ENCODE assay signal across 21 cellular contexts in the genomic region with DNA sequence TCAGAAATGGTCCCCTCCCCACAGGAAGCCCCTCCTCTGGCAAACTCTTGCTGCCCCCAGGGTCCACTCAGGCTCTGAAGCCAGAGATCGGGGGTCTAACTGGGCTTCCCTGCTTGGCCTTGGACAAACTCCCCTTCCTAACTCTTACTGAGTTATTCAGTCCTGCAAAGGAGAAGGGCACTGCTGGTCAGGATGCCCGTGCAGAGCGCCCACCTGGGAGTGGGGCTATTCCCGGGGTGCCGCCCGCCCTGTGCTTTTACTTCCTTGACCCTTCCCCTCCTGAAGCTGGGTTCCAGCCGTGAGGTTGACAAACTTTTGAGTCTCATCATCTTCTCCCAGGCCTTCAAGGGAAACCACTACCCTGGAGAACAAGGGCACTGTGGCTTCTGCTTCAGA.
"Had no signal": no experiment of that assay in that cellular context is flagged by ENCODE, and none has a peak within 500 bp of the region (broad histone marks: within the 10 kb centered on the region; RNA-seq: fewer than 3 reads in every experiment).

No MANE protein-coding gene starts in this region.

- H3K4me3 Mint-ChIP-seq: activated CD4-positive, alpha-beta memory T cell treated with anti-CD3 and anti-CD28 coated beads for 36 hours; activated CD4-positive, alpha-beta T cell treated with anti-CD3 and anti-CD28 coated beads, Interleukin-2, amount 10 ng/mL, durations not matched to agents 7 days and 5 days; activated naive CD8-positive, alpha-beta T cell treated with anti-CD3 and anti-CD28 coated beads, Interleukin-2, amount 10 ng/mL, durations not matched to agents 7 days and 5 days had no signal

- H3K27me3 ChIP-seq: breast epithelium had no signal

- H3K4me1 ChIP-seq: breast epithelium had no signal

- H3K9me3 ChIP-seq: breast epithelium had no signal

- H3K9me3 Mint-ChIP-seq: activated CD4-positive, alpha-beta memory T cell treated with anti-CD3 and anti-CD28 coated beads for 36 hours; activated CD4-positive, alpha-beta T cell treated with anti-CD3 and anti-CD28 coated beads, Interleukin-2, amount 10 ng/mL, durations not matched to agents 7 days and 5 days; activated naive CD8-positive, alpha-beta T cell treated with anti-CD3 and anti-CD28 coated beads, Interleukin-2, amount 10 ng/mL, durations not matched to agents 7 days and 5 days; activated T-helper 2 cell treated with anti-CD3 and anti-CD28 coated beads, Interferon-gamma antibody, Interleukin-2, Interleukin-4, amounts not matched to agents 10 μg/mL and 5 μg/mL and 100 μg/mL, durations not matched to agents 14 hours and 24 hours and 36 hours; IgD-negative memory B cell had no signal

- H3K27ac Mint-ChIP-seq: activated CD4-positive, alpha-beta memory T cell treated with anti-CD3 and anti-CD28 coated beads for 36 hours; activated CD4-positive, alpha-beta T cell treated with anti-CD3 and anti-CD28 coated beads, Interleukin-2, amount 10 ng/mL, durations not matched to agents 7 days and 5 days; activated naive CD8-positive, alpha-beta T cell treated with anti-CD3 and anti-CD28 coated beads, Interleukin-2, amount 10 ng/mL, durations not matched to agents 7 days and 5 days; activated T-helper 2 cell treated with anti-CD3 and anti-CD28 coated beads, Interferon-gamma antibody, Interleukin-2, Interleukin-4, amounts not matched to agents 10 μg/mL and 5 μg/mL and 100 μg/mL, durations not matched to agents 14 hours and 24 hours and 36 hours had no signal

- H3K27me3 Mint-ChIP-seq: activated CD4-positive, alpha-beta memory T cell treated with anti-CD3 and anti-CD28 coated beads for 36 hours; activated CD4-positive, alpha-beta T cell treated with anti-CD3 and anti-CD28 coated beads, Interleukin-2, amount 10 ng/mL, durations not matched to agents 7 days and 5 days; activated naive CD8-positive, alpha-beta T cell treated with anti-CD3 and anti-CD28 coated beads, Interleukin-2, amount 10 ng/mL, durations not matched to agents 7 days and 5 days; IgD-negative memory B cell had no signal

- H3K36me3 Mint-ChIP-seq: IgD-negative memory B cell had no signal

- DNase-seq: activated CD4-positive, alpha-beta memory T cell treated with anti-CD3 and anti-CD28 coated beads for 36 hours; activated CD4-positive, alpha-beta T cell treated with anti-CD3 and anti-CD28 coated beads, Interleukin-2, amount 10 ng/mL, durations not matched to agents 7 days and 5 days; activated CD4-positive, CD25-positive, alpha-beta regulatory T cell; activated CD8-positive, alpha-beta memory T cell treated with anti-CD3 and anti-CD28 coated beads for 24 hours; activated gamma-delta T cell treated with Interleukin-2 at 50 U/mL for 16 hours; activated naive CD4-positive, alpha-beta T cell treated with anti-CD3 and anti-CD28 coated beads, Interleukin-2, amount 50 U/mL, for 16 hours; activated naive CD8-positive, alpha-beta T cell treated with anti-CD3 and anti-CD28 coated beads, Interleukin-2, amount 10 ng/mL, durations not matched to agents 7 days and 5 days; activated T-cell treated with anti-CD3 and anti-CD28 coated beads, Interleukin-2, amount 50 U/mL, for 48 hours; KG1; NCI-H1048; NCI-H146; NCI-H187 treated with DMSO at 0.1 percent for 48 hours; NCI-H2081 treated with DMSO at 0.1 percent for 48 hours; NCI-H446; NCI-H524; SHP77 treated with DMSO at 0.1 percent for 48 hours; T-helper 2 cell; T1000 had no signal

- H3K4me3 ChIP-seq: breast epithelium had no signal
